In the genomic region with DNA sequence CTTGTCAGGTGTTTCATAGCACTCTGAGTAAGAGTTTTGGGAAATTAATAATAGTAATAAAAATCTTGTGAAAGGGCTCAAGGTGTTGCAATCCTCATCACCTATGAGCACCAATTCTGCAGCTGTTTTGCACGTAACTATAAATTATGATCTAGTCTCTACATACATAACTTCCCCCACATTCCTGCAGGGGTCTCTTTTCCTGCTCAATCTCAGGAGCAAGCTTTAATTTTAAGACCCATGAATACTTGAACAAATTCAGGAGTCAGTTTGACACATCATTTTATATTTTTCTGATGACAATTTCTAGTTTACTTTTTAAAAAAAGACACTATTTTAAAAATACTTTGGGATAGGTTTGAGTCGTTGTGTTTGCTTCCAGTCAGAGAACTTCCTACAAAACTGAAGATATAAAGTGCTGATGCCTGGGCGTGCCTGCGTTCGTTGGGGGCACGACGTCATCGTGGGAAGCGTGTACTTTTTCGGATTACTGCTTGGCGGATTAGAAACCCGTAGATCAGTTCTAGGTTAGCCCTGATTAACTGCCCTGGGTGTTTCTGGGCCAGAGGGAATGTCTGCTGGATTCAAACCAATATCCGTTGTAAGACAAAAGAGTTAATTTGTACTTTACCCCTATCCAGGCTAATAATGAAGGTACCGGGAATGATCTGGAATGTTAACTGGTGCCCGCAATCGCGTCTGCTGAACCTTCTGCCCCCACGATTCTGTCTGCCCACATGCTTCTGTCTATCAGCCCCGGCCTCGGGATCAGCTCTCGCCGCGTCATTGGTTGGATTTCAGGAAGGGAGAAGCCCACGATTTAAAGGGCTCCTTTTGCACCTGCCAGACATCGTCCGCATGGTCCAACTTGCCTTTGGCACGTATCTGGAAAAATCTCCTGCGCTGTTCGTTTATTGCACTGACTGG, we compare ENCODE assay signal across 8 cellular contexts. TPM values are rescaled to one million over a fixed set of nuclear protein-coding genes. Genes with fewer than 3 reads are reported as not detected.
DNase-seq lines count a peak whose midpoint lies in the region; ATAC-seq and TF ChIP-seq lines count a peak whose summit lies in the region.

No MANE protein-coding gene starts in this region.

- ATAC-seq in HG02759 (IDR thresholded peaks at IDR 0.05; ENCODE audit: unreplicated experiment) (peak; percentile 0), GM19324 (IDR thresholded peaks at IDR 0.05; ENCODE audit: low FRiP score, unreplicated experiment) (no peak)

- H3K36me3 Mint-ChIP-seq in endothelial cell (ENCODE audit: low read depth, unreplicated experiment) = peaks cover 3% of the 10 kb centered on the region
- H3K36me3 Mint-ChIP-seq in stimulated activated naive CD8-positive, alpha-beta T cell treated with anti-CD3 and anti-CD28 coated beads, Interleukin-15, Interleukin-2, amounts not matched to agents 100 ng/mL and 50 ng/mL, for 24 hours (ENCODE audit: low read depth) = peaks cover 8% of the 10 kb centered on the region

- H3K4me1 Mint-ChIP-seq in endothelial cell (ENCODE audit: unreplicated experiment) = peaks cover 11% of the 10 kb centered on the region
- peaks cover 31% of the 10 kb centered on the region for H3K4me1 Mint-ChIP-seq in stimulated activated naive CD8-positive, alpha-beta T cell treated with anti-CD3 and anti-CD28 coated beads, Interleukin-15, Interleukin-2, amounts not matched to agents 100 ng/mL and 50 ng/mL, for 24 hours (ENCODE audit: low read depth)

- no peaks in the 10 kb centered on the region for H3K9me3 Mint-ChIP-seq in endothelial cell (ENCODE audit: unreplicated experiment)
- no peaks in the 10 kb centered on the region for H3K9me3 Mint-ChIP-seq in stimulated activated naive CD8-positive, alpha-beta T cell treated with anti-CD3 and anti-CD28 coated beads, Interleukin-15, Interleukin-2, amounts not matched to agents 100 ng/mL and 50 ng/mL, for 24 hours

- DNase-seq in D341Med (ENCODE audit: low spot score) (peak; percentile 79), NCI-H524 (lab: John Stamatoyannopoulos, UW) (peak; percentile 91 to 92), endothelial cell (ENCODE audit: low spot score) (peak; percentile 21), mucosa of gallbladder (ENCODE audit: low spot score) (peak; percentile 22)
- peak; percentile 23 for DNase-seq in activated CD4-positive, alpha-beta T cell treated with anti-CD3 and anti-CD28 coated beads, Interleukin-2, amount 50 U/mL, for 1 hour

- H3K27me3 Mint-ChIP-seq in endothelial cell (ENCODE audit: unreplicated experiment) = peaks cover 15% of the 10 kb centered on the region
- no peaks in the 10 kb centered on the region for H3K27me3 Mint-ChIP-seq in stimulated activated naive CD8-positive, alpha-beta T cell treated with anti-CD3 and anti-CD28 coated beads, Interleukin-15, Interleukin-2, amounts not matched to agents 100 ng/mL and 50 ng/mL, for 24 hours

- peak; percentile 42 for TF ChIP-seq CTCF in endothelial cell (IDR thresholded peaks at IDR 0.05; ENCODE audit: unreplicated experiment)

- H3K4me3 Mint-ChIP-seq in endothelial cell (ENCODE audit: unreplicated experiment) = peak overlapping the region; percentile 91
- peak overlapping the region; percentile 94 for H3K4me3 Mint-ChIP-seq in stimulated activated naive CD8-positive, alpha-beta T cell treated with anti-CD3 and anti-CD28 coated beads, Interleukin-15, Interleukin-2, amounts not matched to agents 100 ng/mL and 50 ng/mL, for 24 hours

- peak overlapping the region; percentile 44 for H3K27ac Mint-ChIP-seq in endothelial cell (ENCODE audit: unreplicated experiment)
- peak overlapping the region; percentile 95 for H3K27ac Mint-ChIP-seq in stimulated activated naive CD8-positive, alpha-beta T cell treated with anti-CD3 and anti-CD28 coated beads, Interleukin-15, Interleukin-2, amounts not matched to agents 100 ng/mL and 50 ng/mL, for 24 hours

RNA-seq across cellular contexts. Expression of gene E2F3, which starts 0.9 kb away (rescaled TPM):
- total RNA-seq in endothelial cell (ENCODE audit: unreplicated experiment) = 20.4 TPM
- total RNA-seq in mucosa of gallbladder = 7.7 TPM

Comparison
In these comparisons a context has a peak if more than half of its experiments do, and no peak if none do; other contexts are left out.
1. DNase-seq: peak in every context shown above with its lines; median percentile 92 in NCI-H524; 79 in D341Med; 23 in activated CD4-positive, alpha-beta T cell treated with anti-CD3 and anti-CD28 coated beads, Interleukin-2, amount 50 U/mL, for 1 hour; 22 in mucosa of gallbladder; 21 in endothelial cell.